19 cellular contexts compared by ENCODE assay signal in genomic region chr4:4714330-4714729, GRCh38.
"Had no signal": no experiment of that assay in that cellular context is flagged by ENCODE, and none has a peak within 500 bp of the region (broad histone marks: within the 10 kb centered on the region; RNA-seq: fewer than 3 reads in every experiment).

No MANE protein-coding gene starts in this region.

- H3K4me2 ChIP-seq: hepatocyte had no signal

- H3K4me1 ChIP-seq: adrenal gland, left ventricle myocardium inferior, right atrium auricular region, thyroid gland had no signal

- ATAC-seq: effector memory CD8-positive, alpha-beta T cell; stimulated activated naive B cell treated with anti-CD40 and anti-IgM and Interleukin-4, amounts not matched to agents 10 μg/mL and 1 μg/mL and 100 μg/mL, for 72 hours had no signal

- H3K4me3 Mint-ChIP-seq: activated T-cell treated with anti-CD3 and anti-CD28 coated beads, Interleukin-2, amount 50 U/mL, for 24 hours; brain; central memory CD8-positive, alpha-beta T cell; effector memory CD8-positive, alpha-beta T cell; nephron; stimulated activated naive B cell treated with anti-CD40 and anti-IgM and Interleukin-4, amounts not matched to agents 10 μg/mL and 1 μg/mL and 100 μg/mL, for 72 hours had no signal

- H3K4me3 ChIP-seq: adrenal gland, hepatocyte, left ventricle myocardium inferior, right atrium auricular region, skin epidermis, thyroid gland had no signal

- H3K4me1 Mint-ChIP-seq: central memory CD8-positive, alpha-beta T cell; stimulated activated naive B cell treated with anti-CD40 and anti-IgM and Interleukin-4, amounts not matched to agents 10 μg/mL and 1 μg/mL and 100 μg/mL, for 72 hours had no signal

- H3K36me3 ChIP-seq: adrenal gland, left ventricle myocardium inferior, right atrium auricular region, thyroid gland had no signal

- H2AFZ ChIP-seq: hepatocyte had no signal

- DNase-seq: activated CD4-positive, alpha-beta T cell treated with anti-CD3 and anti-CD28 coated beads, Interleukin-2, amount 50 U/mL, for 48 hours; activated naive CD4-positive, alpha-beta T cell treated with anti-CD3 and anti-CD28 coated beads, Interleukin-2, amount 50 U/mL, for 16 hours; activated T-cell treated with anti-CD3 and anti-CD28 coated beads, Interleukin-2, amount 50 U/mL, for 24 hours; adrenal gland; cortex of kidney; effector memory CD8-positive, alpha-beta T cell; left ventricle myocardium inferior; stimulated activated CD4-positive, alpha-beta T cell treated with anti-CD3 and anti-CD28 coated beads, Interleukin-15, amount 100 ng/mL, for 24 hours; stimulated activated CD4-positive, alpha-beta T cell treated with anti-CD3 and anti-CD28 coated beads, Interleukin-4, amount 100 ng/mL, for 1 hour; stimulated activated naive B cell treated with anti-CD40 and anti-IgM and Interleukin-4, amounts not matched to agents 10 μg/mL and 1 μg/mL and 100 μg/mL, for 72 hours; T-helper 1 cell; thyroid gland had no signal

- H3K27me3 Mint-ChIP-seq: activated T-cell treated with anti-CD3 and anti-CD28 coated beads, Interleukin-2, amount 50 U/mL, for 24 hours; central memory CD8-positive, alpha-beta T cell; effector memory CD8-positive, alpha-beta T cell; stimulated activated naive B cell treated with anti-CD40 and anti-IgM and Interleukin-4, amounts not matched to agents 10 μg/mL and 1 μg/mL and 100 μg/mL, for 72 hours had no signal

- H3K9me3 Mint-ChIP-seq: activated T-cell treated with anti-CD3 and anti-CD28 coated beads, Interleukin-2, amount 50 U/mL, for 24 hours; central memory CD8-positive, alpha-beta T cell; effector memory CD8-positive, alpha-beta T cell; nephron; stimulated activated naive B cell treated with anti-CD40 and anti-IgM and Interleukin-4, amounts not matched to agents 10 μg/mL and 1 μg/mL and 100 μg/mL, for 72 hours had no signal

- H3K9me3 ChIP-seq: adrenal gland, right atrium auricular region, thyroid gland had no signal

- H3K27me3 ChIP-seq: adrenal gland, hepatocyte, right atrium auricular region, thyroid gland had no signal

- H3K27ac Mint-ChIP-seq: activated T-cell treated with anti-CD3 and anti-CD28 coated beads, Interleukin-2, amount 50 U/mL, for 24 hours; brain; effector memory CD8-positive, alpha-beta T cell; nephron; progenitor cell of endocrine pancreas; stimulated activated naive B cell treated with anti-CD40 and anti-IgM and Interleukin-4, amounts not matched to agents 10 μg/mL and 1 μg/mL and 100 μg/mL, for 72 hours had no signal

- H3K27ac ChIP-seq: adrenal gland, hepatocyte, left ventricle myocardium inferior, right atrium auricular region, skin epidermis, thyroid gland had no signal
